Comparison of ENCODE assay signal across 16 cellular contexts in the genomic region with DNA sequence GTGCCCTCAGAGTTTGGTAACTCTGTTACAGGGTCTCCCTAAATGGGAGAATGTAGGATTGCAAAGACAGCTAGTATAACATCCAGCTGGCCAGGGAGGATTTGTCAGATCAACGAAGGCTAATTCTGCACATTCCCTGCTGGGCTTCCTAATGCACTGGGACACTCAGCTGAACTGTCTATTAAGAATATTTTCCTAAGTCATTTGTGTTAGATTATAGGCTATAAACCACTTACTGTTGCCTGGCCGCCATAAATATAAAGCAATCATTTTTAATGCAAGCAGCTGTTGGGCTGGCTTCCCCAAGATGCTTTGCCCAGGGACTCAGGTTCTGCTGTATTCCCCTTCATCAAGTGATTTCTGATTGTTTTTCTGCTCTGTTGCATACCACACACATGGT. TPM values are rescaled to one million over a fixed set of nuclear protein-coding genes. Genes with fewer than 3 reads are reported as not detected.
DNase-seq lines count a peak whose midpoint lies in the region; ATAC-seq and TF ChIP-seq lines count a peak whose summit lies in the region.
"Had no signal": no experiment of that assay in that cellular context is flagged by ENCODE, and none has a peak within 500 bp of the region (broad histone marks: within the 10 kb centered on the region; RNA-seq: fewer than 3 reads in every experiment).

No MANE protein-coding gene starts in this region.

- no peak overlapping the region for H3K9ac ChIP-seq in smooth muscle cell (ENCODE audit: low read depth)
- H3K9ac ChIP-seq: BLaER1 had no signal

- no peak overlapping the region for H3K27ac ChIP-seq in smooth muscle cell (ENCODE audit: low read depth)
- H3K27ac ChIP-seq in left ventricle myocardium inferior (replicated peaks), result no peak overlapping the region
- H3K27ac ChIP-seq: 22Rv1, BLaER1 had no signal

- peaks cover 8% of the 10 kb centered on the region for H3K27me3 Mint-ChIP-seq in nephron (ENCODE audit: low read depth)

- H3F3A ChIP-seq in smooth muscle cell (ENCODE audit: low read depth), result no peaks in the 10 kb centered on the region

- peak overlapping the region; percentile 27 to 85 (median 63) for H3K27ac Mint-ChIP-seq in nephron
- H3K27ac Mint-ChIP-seq: CD8-positive, alpha-beta memory T cell had no signal

- WGBS in smooth muscle cell (ENCODE audit: low lambda C conversion rate), result 32% methylated on average over 2 of the region's 2 CpGs

- no peaks in the 10 kb centered on the region for H3K36me3 ChIP-seq in smooth muscle cell (ENCODE audit: low read depth)
- H3K36me3 ChIP-seq in left ventricle myocardium inferior, result no peaks in the 10 kb centered on the region
- H3K36me3 ChIP-seq: BLaER1, HAP-1 had no signal

- ATAC-seq in left ventricle myocardium superior, result no peak

- no peaks in the 10 kb centered on the region for H3K79me2 ChIP-seq in smooth muscle cell (ENCODE audit: low read depth)

- H3K9me3 ChIP-seq in smooth muscle cell (replicated peaks; ENCODE audit: low read depth) (no peaks in the 10 kb centered on the region), left ventricle myocardium inferior (replicated peaks) (no peaks in the 10 kb centered on the region)
- H3K9me3 ChIP-seq: BLaER1, Caco-2, HAP-1 had no signal

- intact Hi-C loops in left ventricle myocardium superior (cut with micrococcal nuclease) (no loop called here), left ventricle myocardium inferior (cut with micrococcal nuclease) (no loop called here)

- DNase-seq in NCI-H1105 treated with DMSO at 0.1 percent for 48 hours (lab: John Stamatoyannopoulos, UW), result peak; percentile 2
- DNase-seq in NCI-H1105 (lab: John Stamatoyannopoulos, UW), result no peak
- DNase-seq in NCI-H69 (lab: John Stamatoyannopoulos, UW), result peak; percentile 39
- no peak for DNase-seq in smooth muscle cell (lab: John Stamatoyannopoulos, UW; ENCODE audit: unreplicated experiment)
- no peak for DNase-seq in left ventricle myocardium superior
- DNase-seq in left ventricle myocardium inferior, result no peak
- DNase-seq: AML-193; Caco-2; CD8-positive, alpha-beta memory T cell; DMS53; GF-D8 had no signal

- H3K36me3 Mint-ChIP-seq in nephron (ENCODE audit: low read depth), result no peaks in the 10 kb centered on the region
- H3K36me3 Mint-ChIP-seq: CD8-positive, alpha-beta memory T cell had no signal

- H3K4me1 Mint-ChIP-seq in nephron, result peaks cover 29% of the 10 kb centered on the region
- H3K4me1 Mint-ChIP-seq: CD8-positive, alpha-beta memory T cell had no signal

- H3K9me3 Mint-ChIP-seq in nephron, result no peaks in the 10 kb centered on the region

- H3K4me1 ChIP-seq in smooth muscle cell (ENCODE audit: low read depth) (no peaks in the 10 kb centered on the region), left ventricle myocardium inferior (no peaks in the 10 kb centered on the region)
- H3K4me1 ChIP-seq: BLaER1, HAP-1 had no signal

- H3K4me2 ChIP-seq in smooth muscle cell, result peak overlapping the region; percentile 20
- H3K4me2 ChIP-seq: BLaER1 had no signal

- H3K4me3 Mint-ChIP-seq in nephron, result peak overlapping the region in 1 of 3 experiments; percentile 16
- H3K4me3 Mint-ChIP-seq: CD8-positive, alpha-beta memory T cell had no signal

- H3K27me3 ChIP-seq in smooth muscle cell (ENCODE audit: low read depth) (no peaks in the 10 kb centered on the region), left ventricle myocardium inferior (ENCODE audit: low read depth) (peaks cover 55% of the 10 kb centered on the region)
- H3K27me3 ChIP-seq: BLaER1 had no signal

- no peak overlapping the region for H3K4me3 ChIP-seq in smooth muscle cell
- no peak overlapping the region for H3K4me3 ChIP-seq in left ventricle myocardium inferior
- H3K4me3 ChIP-seq: BLaER1, HAP-1 had no signal

- no peaks in the 10 kb centered on the region for H4K20me1 ChIP-seq in smooth muscle cell (ENCODE audit: low read depth)
- H4K20me1 ChIP-seq: BLaER1 had no signal

- peak overlapping the region; percentile 29 for H2AFZ ChIP-seq in smooth muscle cell (ENCODE audit: low read depth)

- no peak for TF ChIP-seq CTCF in nephron (IDR thresholded peaks at IDR 0.05; ENCODE audit: unreplicated experiment in 3 of 3)
- TF ChIP-seq CTCF in smooth muscle cell (IDR thresholded peaks at IDR 0.05; ENCODE audit: borderline replicate concordance, insufficient read depth, poor library complexity, severe bottlenecking), result no peak
- TF ChIP-seq CTCF in left ventricle myocardium inferior (IDR thresholded peaks at IDR 0.05; ENCODE audit: borderline replicate concordance), result no peak

RNA-seq across cellular contexts. Expression of a gene that starts 35.3 kb away (rescaled TPM):
- 19.4 and 25.4 TPM in 2 replicates for total RNA-seq in smooth muscle cell
- 21.4 and 29.5 TPM in 2 replicates for polyA plus RNA-seq in smooth muscle cell
- total RNA-seq in left ventricle myocardium superior, result 8.4 TPM
- 22.7 TPM for total RNA-seq in left ventricle myocardium inferior
- total RNA-seq: A673 had no signal
- polyA plus RNA-seq: CD8-positive, alpha-beta memory T cell had no signal

Comparison
In these comparisons a context has a peak if more than half of its experiments do, and no peak if none do; other contexts are left out.
1. DNase-seq: peak in NCI-H1105 treated with DMSO at 0.1 percent for 48 hours (single experiment) and NCI-H69 (single experiment); none in NCI-H1105 (single experiment), smooth muscle cell (single experiment), left ventricle myocardium superior (single experiment) and left ventricle myocardium inferior (single experiment).